ENCODE assay signal across 16 cellular contexts in the genomic region with DNA sequence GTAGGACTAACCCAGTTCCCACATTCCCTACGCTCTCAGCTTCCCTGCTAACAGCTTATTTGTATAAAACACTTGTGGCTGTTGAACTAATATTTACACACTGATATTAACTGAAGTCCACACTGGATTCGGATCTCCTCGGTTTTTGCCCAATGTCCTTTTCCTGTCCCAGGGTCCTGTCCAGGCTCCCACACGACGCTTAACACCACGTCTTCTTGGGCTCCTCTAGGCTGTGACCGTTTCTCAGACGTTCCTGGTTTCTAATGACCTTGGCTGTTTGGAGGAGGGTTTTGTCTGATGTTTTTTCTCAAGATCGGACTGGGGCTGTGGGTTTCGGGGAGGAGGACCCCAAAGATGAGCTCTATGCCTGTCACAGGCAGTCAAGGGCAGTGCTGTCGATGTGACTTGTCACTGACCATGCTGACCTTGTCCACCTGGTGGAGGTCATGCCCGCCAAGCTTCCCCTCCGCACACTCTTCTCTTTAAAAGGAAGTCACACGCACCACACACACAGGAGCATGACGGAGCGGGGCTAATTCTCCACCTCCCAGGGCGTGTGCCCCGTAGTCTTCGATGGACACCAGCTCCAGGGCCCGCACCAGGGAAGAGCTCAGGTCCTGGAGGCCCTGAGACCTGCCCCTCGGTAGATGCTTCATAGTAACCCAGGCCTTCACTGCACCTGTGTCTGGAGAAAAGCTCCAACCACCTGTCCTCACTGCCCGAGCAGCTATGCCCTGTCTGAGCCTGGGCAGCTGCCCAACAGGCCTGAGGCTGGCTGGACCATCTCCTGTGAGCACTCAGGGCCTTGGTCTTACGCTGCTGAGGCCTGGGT.
DNase-seq lines count a peak whose midpoint lies in the region; ATAC-seq and TF ChIP-seq lines count a peak whose summit lies in the region.
"Had no signal": no experiment of that assay in that cellular context is flagged by ENCODE, and none has a peak within 500 bp of the region (broad histone marks: within the 10 kb centered on the region; RNA-seq: fewer than 3 reads in every experiment).

No MANE protein-coding gene starts in this region.

- H4K20me1 ChIP-seq in hepatocyte (ENCODE audit: insufficient read depth, poor library complexity, severe bottlenecking): no peaks in the 10 kb centered on the region

- H2AFZ ChIP-seq in hepatocyte (no peak overlapping the region), neuronal stem cell (ENCODE audit: low read length) (no peak overlapping the region)

- no peaks in the 10 kb centered on the region for H3K79me2 ChIP-seq in hepatocyte

- peak; percentile 63 for DNase-seq in DMS53 (lab: John Stamatoyannopoulos, UW)
- peak; percentile 42 for DNase-seq in HuH-7.5 (ENCODE audit: low spot score)
- DNase-seq in hepatocyte (ENCODE audit: low spot score): no peak
- DNase-seq in neuronal stem cell (ENCODE audit: low spot score): no peak
- DNase-seq in GM13977 (ENCODE audit: low spot score): no peak
- no peak for DNase-seq in activated T-cell treated with anti-CD3 and anti-CD28 coated beads, Interleukin-2, amount 50 U/mL, for 48 hours
- DNase-seq: BE2C, IMR-90, NCI-H1417 treated with DMSO at 0.1 percent for 48 hours, NCI-H2107, NCI-H226, NCI-H82 had no signal

- in situ Hi-C loops in GM13977 (cut with MboI; ENCODE audit: low pct_unique_long_range_greater_than_20kb, low sequenced_read_pairs, unreplicated experiment): no loop called here

- H3K4me1 ChIP-seq in hepatocyte (ENCODE audit: insufficient read depth): peaks cover 23% of the 10 kb centered on the region
- peaks cover 0 to 5% of the 10 kb centered on the region in 2 donors for H3K4me1 ChIP-seq in neuronal stem cell (ENCODE audit: control insufficient read depth in 2 of 2, insufficient read depth in 1 of 2, low read depth in 1 of 2, low read length in 2 of 2)
- H3K4me1 ChIP-seq: BE2C, HAP-1 had no signal

- H3K27ac ChIP-seq in hepatocyte (peak overlapping the region; percentile 86), neuronal stem cell (replicated peaks; ENCODE audit: low read length) (no peak overlapping the region)
- H3K27ac ChIP-seq: SK-N-MC had no signal

- H3K4me3 ChIP-seq in hepatocyte (no peak overlapping the region), neuronal stem cell (ENCODE audit: low read length in 2 of 2) (no peak overlapping the region)
- H3K4me3 ChIP-seq: HAP-1, SK-N-MC had no signal

- H3K4me2 ChIP-seq in hepatocyte (no peak overlapping the region), neuronal stem cell (ENCODE audit: insufficient read depth, low read length, poor library complexity, severe bottlenecking) (no peak overlapping the region)

- H3K9me2 ChIP-seq in hepatocyte (replicated peaks; ENCODE audit: insufficient read depth): no peaks in the 10 kb centered on the region

- H3K27me3 ChIP-seq in hepatocyte (no peaks in the 10 kb centered on the region), neuronal stem cell (ENCODE audit: control insufficient read depth in 3 of 3, insufficient read depth in 3 of 3, low read depth in 1 of 3, low read length in 3 of 3) (peaks cover 0 to 12% (median 0%) of the 10 kb centered on the region in 3 experiments)

- no peak overlapping the region for H4K91ac ChIP-seq in neuronal stem cell (ENCODE audit: low read depth, low read length, poor library complexity)

- TF ChIP-seq CTCF in hepatocyte (IDR thresholded peaks at IDR 0.05; ENCODE audit: poor library complexity) (no peak), GM13977 (IDR thresholded peaks at IDR 0.05; ENCODE audit: extremely low read depth, insufficient read depth, missing control alignments) (no peak)

- H3K36me3 ChIP-seq in hepatocyte (replicated peaks; ENCODE audit: insufficient read depth, low read depth): no peaks in the 10 kb centered on the region
- H3K36me3 ChIP-seq in neuronal stem cell (replicated peaks in 1 of 2; ENCODE audit: control insufficient read depth in 2 of 2, insufficient read depth in 2 of 2, low read length in 2 of 2): no peaks in the 10 kb centered on the region
- H3K36me3 ChIP-seq: BE2C, HAP-1 had no signal

- no peak for ATAC-seq in GM18868 (IDR thresholded peaks at IDR 0.05; ENCODE audit: unreplicated experiment)
- ATAC-seq in GM21526 (IDR thresholded peaks at IDR 0.05; ENCODE audit: low FRiP score, unreplicated experiment): no peak

- H4K8ac ChIP-seq in neuronal stem cell (ENCODE audit: low read depth, low read length): no peak overlapping the region

- H3K14ac ChIP-seq in neuronal stem cell (ENCODE audit: low read length): peak overlapping the region; percentile 82

- H3K9me3 ChIP-seq in hepatocyte (ENCODE audit: low read depth) (no peaks in the 10 kb centered on the region), neuronal stem cell (replicated peaks in 1 of 2; ENCODE audit: control insufficient read depth in 2 of 2, insufficient read depth in 1 of 2, low read depth in 1 of 2, low read length in 2 of 2) (no peaks in the 10 kb centered on the region)
- H3K9me3 ChIP-seq: BE2C, HAP-1 had no signal

- H3K9ac ChIP-seq in neuronal stem cell (ENCODE audit: low read depth, low read length, poor library complexity): peak overlapping the region; percentile 31

- peak overlapping the region; percentile 51 for H2BK15ac ChIP-seq in neuronal stem cell (ENCODE audit: low read length)

- no peak overlapping the region for H2BK12ac ChIP-seq in neuronal stem cell (ENCODE audit: low read length)

- H2AK5ac ChIP-seq in neuronal stem cell (ENCODE audit: low read depth, low read length): peak overlapping the region; percentile 95

- H3K18ac ChIP-seq in neuronal stem cell (ENCODE audit: low read length): peak overlapping the region; percentile 59

- H2BK5ac ChIP-seq in neuronal stem cell (ENCODE audit: low read length): peak overlapping the region; percentile 10

- no peak overlapping the region for H3K4ac ChIP-seq in neuronal stem cell (ENCODE audit: low read length)

- no peak overlapping the region for H2BK120ac ChIP-seq in neuronal stem cell (ENCODE audit: low read depth, low read length)

- H3K79me1 ChIP-seq in neuronal stem cell (ENCODE audit: low read depth, low read length): no peaks in the 10 kb centered on the region

- WGBS in hepatocyte (ENCODE audit: low lambda C conversion rate, missing lambda C conversion rate): 82% methylated on average over 23 of the region's 23 CpGs
- no CpG with 5 or more reads among the region's 23 CpGs for WGBS in neuronal stem cell (ENCODE audit: extremely low coverage in 2 of 2, insufficient read length in 2 of 2, insufficient replicate concordance in 1 of 2), 2 donors

- no peak overlapping the region for H3K23ac ChIP-seq in neuronal stem cell (ENCODE audit: low read depth, low read length, poor library complexity)

Comparison
In these comparisons a context has a peak if more than half of its experiments do, and no peak if none do; other contexts are left out.
1. DNase-seq: peak in DMS53 (single experiment) and HuH-7.5 (single experiment); none in hepatocyte (single experiment), neuronal stem cell (single experiment), GM13977 (single experiment) and activated T-cell treated with anti-CD3 and anti-CD28 coated beads, Interleukin-2, amount 50 U/mL, for 48 hours (0 of 2).